16 cellular contexts compared by ENCODE assay signal in genomic region chr12:25960926-25961325, GRCh38. TPM values are rescaled to one million over a fixed set of nuclear protein-coding genes. Genes with fewer than 3 reads are reported as not detected.
A peak's percentile ranks its signal among the peaks of the same experiment; 100 is the strongest.
DNase-seq lines count a peak whose midpoint lies in the region; ATAC-seq and TF ChIP-seq lines count a peak whose summit lies in the region.
"Had no signal": no experiment of that assay in that cellular context is flagged by ENCODE, and none has a peak within 500 bp of the region (broad histone marks: within the 10 kb centered on the region; RNA-seq: fewer than 3 reads in every experiment).

No MANE protein-coding gene starts in this region.

- TF ChIP-seq EP300 in sigmoid colon (IDR thresholded peaks at IDR 0.05), result no peak

- WGBS in sigmoid colon, 2 donors, result 49 to 62% methylated on average over 4 of the region's 4 CpGs

- H3K4me3 ChIP-seq in HEK293 (ENCODE audit: low read depth, low read length), result no peak overlapping the region
- H3K4me3 ChIP-seq in sigmoid colon, result peak overlapping the region in 3 of 4 donors; percentile 71 to 93 (median 93)
- H3K4me3 ChIP-seq in MG63, result no peak overlapping the region

- H3K27ac ChIP-seq in HEK293 (ENCODE audit: extremely low read depth, low read depth, low read length) (no peak overlapping the region), sigmoid colon (peak overlapping the region; percentile 92 to 96 (median 94))
- H3K27ac ChIP-seq: BLaER1 treated with 17β-estradiol and CSF1 and Interleukin-3, amounts not matched to agents 10 nM and 100 nM had no signal

- H3K4me1 ChIP-seq in HEK293 (ENCODE audit: control insufficient read depth, insufficient read depth, low read length) (peaks cover 11% of the 10 kb centered on the region), sigmoid colon (peaks cover 0 to 56% (median 48%) of the 10 kb centered on the region in 4 donors)

- H3K27ac Mint-ChIP-seq in brain (peak overlapping the region in 2 of 5 experiments; percentile 14 to 97), glutamatergic neuron (ENCODE audit: unreplicated experiment) (peak overlapping the region; percentile 29)
- H3K27ac Mint-ChIP-seq: activated naive CD8-positive, alpha-beta T cell treated with anti-CD3 and anti-CD28 coated beads, Interleukin-2, amount 10 ng/mL, durations not matched to agents 7 days and 5 days; T-helper 2 cell treated with Interferon-gamma antibody and Interleukin-4, amounts not matched to agents 5 μg/mL and 100 μg/mL, for 36 hours had no signal

- peaks cover 14% of the 10 kb centered on the region for H3K36me3 Mint-ChIP-seq in brain
- no peaks in the 10 kb centered on the region for H3K36me3 Mint-ChIP-seq in glutamatergic neuron (ENCODE audit: unreplicated experiment)

- intact Hi-C loops in sigmoid colon (cut with DNase I), result loop anchor here (5.0 kb wide), 1 partner anchor 151 kb away; no protein-coding TSS in a partner anchor

- CTCF ChIA-PET in HEK293 (lab: Yijun Ruan, JAX), result interaction anchor here (0.6 to 2.1 kb wide), 7 partner anchors 11 to 717 kb away, joined by 3 to 13 read pairs (median 3); no protein-coding TSS in a partner anchor

- H3K9me3 Mint-ChIP-seq in brain (peaks cover 0 to 6% (median 0%) of the 10 kb centered on the region in 5 experiments), glutamatergic neuron (ENCODE audit: unreplicated experiment) (peaks cover 9% of the 10 kb centered on the region)
- H3K9me3 Mint-ChIP-seq: T-helper 2 cell treated with Interferon-gamma antibody and Interleukin-4, amounts not matched to agents 5 μg/mL and 100 μg/mL, for 36 hours had no signal

- H3K27me3 Mint-ChIP-seq in brain (peaks cover 7% of the 10 kb centered on the region), glutamatergic neuron (ENCODE audit: unreplicated experiment) (peaks cover 13% of the 10 kb centered on the region)

- H3K4me1 Mint-ChIP-seq in brain (peaks cover 55% of the 10 kb centered on the region), glutamatergic neuron (ENCODE audit: low read depth, unreplicated experiment) (peaks cover 13% of the 10 kb centered on the region)

- ATAC-seq in GM21381 (IDR thresholded peaks at IDR 0.05; ENCODE audit: unreplicated experiment), result no peak

- no peak for TF ChIP-seq POLR2A in sigmoid colon (IDR thresholded peaks at IDR 0.05)

- H3K9me3 ChIP-seq in HEK293 (ENCODE audit: control insufficient read depth, insufficient read depth, low read depth, low read length) (no peaks in the 10 kb centered on the region), sigmoid colon (no peaks in the 10 kb centered on the region), MG63 (no peaks in the 10 kb centered on the region)
- H3K9me3 ChIP-seq: BLaER1 treated with 17β-estradiol and CSF1 and Interleukin-3, amounts not matched to agents 10 nM and 100 nM had no signal

- H3K4me3 Mint-ChIP-seq in brain (peak overlapping the region; percentile 87 to 100 (median 97)), glutamatergic neuron (ENCODE audit: unreplicated experiment) (peak overlapping the region; percentile 81)
- H3K4me3 Mint-ChIP-seq: activated naive CD8-positive, alpha-beta T cell treated with anti-CD3 and anti-CD28 coated beads, Interleukin-2, amount 10 ng/mL, durations not matched to agents 7 days and 5 days had no signal

- POLR2A ChIA-PET in HEK293 (lab: Yijun Ruan, JAX), result no interaction called here

- no peak for TF ChIP-seq CTCF in HEK293 (tag by site-specific recombination; IDR thresholded peaks at IDR 0.05)
- TF ChIP-seq CTCF in brain (conservative IDR thresholded peaks at IDR 0.05), result no peak
- no peak for TF ChIP-seq CTCF in glutamatergic neuron (IDR thresholded peaks at IDR 0.05; ENCODE audit: partially characterized antibody, unreplicated experiment)
- no peak for TF ChIP-seq CTCF in sigmoid colon (IDR thresholded peaks at IDR 0.05)

- no peak for DNase-seq in glutamatergic neuron
- DNase-seq in sigmoid colon, result no peak
- no peak for DNase-seq in MV-4-11 (lab: John Stamatoyannopoulos, UW)
- DNase-seq in activated CD4-positive, alpha-beta T cell treated with anti-CD3 and anti-CD28 coated beads for 4 hours, result no peak
- DNase-seq in MG63, result no peak
- DNase-seq: activated CD4-positive, alpha-beta T cell treated with anti-CD3 and anti-CD28 coated beads, Interleukin-2, amount 50 U/mL, for 1 hour; activated naive CD8-positive, alpha-beta T cell treated with anti-CD3 and anti-CD28 coated beads, Interleukin-2, amount 10 ng/mL, durations not matched to agents 7 days and 5 days; activated T-cell treated with anti-CD3 and anti-CD28 coated beads, Interleukin-2, amount 50 U/mL, for 1 hour; cortex of kidney; DND-41; NCI-H748 treated with DMSO at 0.1 percent for 48 hours had no signal

- H3K27me3 ChIP-seq in sigmoid colon, result no peaks in the 10 kb centered on the region
- H3K27me3 ChIP-seq in MG63, result no peaks in the 10 kb centered on the region

- H3K36me3 ChIP-seq in HEK293 (ENCODE audit: control insufficient read depth in 2 of 2, insufficient read depth in 1 of 2, low read length in 2 of 2) (peaks cover 0 to 3% of the 10 kb centered on the region in 2 experiments; a peak in 2 of 3 replicates), sigmoid colon (no peaks in the 10 kb centered on the region), MG63 (peaks cover under 1% of the 10 kb centered on the region; the same call in 1 of the 2 replicates)
- H3K36me3 ChIP-seq: BLaER1 treated with 17β-estradiol and CSF1 and Interleukin-3, amounts not matched to agents 10 nM and 100 nM had no signal

TF ChIP-seq in HEK293, 187 proteins besides CTCF, POLR2A, EP300 and RAD21:
- TF ChIP-seq ZFHX2 (tag by site-specific recombination; conservative IDR thresholded peaks at IDR 0.05) (no peak), FEZF1 (tag by site-specific recombination; IDR thresholded peaks at IDR 0.05) (0 out of 2 replicates have a peak, but pooled peaks have one; percentile 5)
- TF ChIP-seq, protein P1, sequence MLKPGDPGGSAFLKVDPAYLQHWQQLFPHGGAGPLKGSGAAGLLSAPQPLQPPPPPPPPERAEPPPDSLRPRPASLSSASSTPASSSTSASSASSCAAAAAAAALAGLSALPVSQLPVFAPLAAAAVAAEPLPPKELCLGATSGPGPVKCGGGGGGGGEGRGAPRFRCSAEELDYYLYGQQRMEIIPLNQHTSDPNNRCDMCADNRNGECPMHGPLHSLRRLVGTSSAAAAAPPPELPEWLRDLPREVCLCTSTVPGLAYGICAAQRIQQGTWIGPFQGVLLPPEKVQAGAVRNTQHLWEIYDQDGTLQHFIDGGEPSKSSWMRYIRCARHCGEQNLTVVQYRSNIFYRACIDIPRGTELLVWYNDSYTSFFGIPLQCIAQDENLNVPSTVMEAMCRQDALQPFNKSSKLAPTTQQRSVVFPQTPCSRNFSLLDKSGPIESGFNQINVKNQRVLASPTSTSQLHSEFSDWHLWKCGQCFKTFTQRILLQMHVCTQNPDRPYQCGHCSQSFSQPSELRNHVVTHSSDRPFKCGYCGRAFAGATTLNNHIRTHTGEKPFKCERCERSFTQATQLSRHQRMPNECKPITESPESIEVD (tag by site-specific recombination; IDR thresholded peaks at IDR 0.05), result peak; percentile 30; the same call in 1 of the 2 replicates

RNA-seq across cellular contexts. Expression of gene RASSF8, which starts 2.4 kb away (rescaled TPM):
- polyA plus RNA-seq in brain (ENCODE audit: insufficient read depth, low read depth, low replicate concordance) (1.3 TPM), sigmoid colon (1 to 10 TPM in 2 of 3 donors, under 1 TPM in 1; 0.92 to 6.0 (median 3.1) TPM)
- total RNA-seq in glutamatergic neuron (ENCODE audit: unreplicated experiment) (41.3 TPM), sigmoid colon (100 to 1,000 TPM in 1 of 4 donors, 10 to 100 TPM in 3; 74.0 to 109 (median 89.4) TPM)
- total RNA-seq in MG63 (2014; rRNA removed; shearing (Covaris generic); ENCODE audit: low replicate concordance), result 7.3 and 40.9 TPM in 2 replicates

Comparison
In these comparisons a context has a peak if more than half of its experiments do, and no peak if none do; other contexts are left out.
1. H3K4me3 ChIP-seq: peak in sigmoid colon (3 of 4); none in HEK293 (single experiment) and MG63 (single experiment).